ENCODE assay signal across 8 cellular contexts in the genomic region with DNA sequence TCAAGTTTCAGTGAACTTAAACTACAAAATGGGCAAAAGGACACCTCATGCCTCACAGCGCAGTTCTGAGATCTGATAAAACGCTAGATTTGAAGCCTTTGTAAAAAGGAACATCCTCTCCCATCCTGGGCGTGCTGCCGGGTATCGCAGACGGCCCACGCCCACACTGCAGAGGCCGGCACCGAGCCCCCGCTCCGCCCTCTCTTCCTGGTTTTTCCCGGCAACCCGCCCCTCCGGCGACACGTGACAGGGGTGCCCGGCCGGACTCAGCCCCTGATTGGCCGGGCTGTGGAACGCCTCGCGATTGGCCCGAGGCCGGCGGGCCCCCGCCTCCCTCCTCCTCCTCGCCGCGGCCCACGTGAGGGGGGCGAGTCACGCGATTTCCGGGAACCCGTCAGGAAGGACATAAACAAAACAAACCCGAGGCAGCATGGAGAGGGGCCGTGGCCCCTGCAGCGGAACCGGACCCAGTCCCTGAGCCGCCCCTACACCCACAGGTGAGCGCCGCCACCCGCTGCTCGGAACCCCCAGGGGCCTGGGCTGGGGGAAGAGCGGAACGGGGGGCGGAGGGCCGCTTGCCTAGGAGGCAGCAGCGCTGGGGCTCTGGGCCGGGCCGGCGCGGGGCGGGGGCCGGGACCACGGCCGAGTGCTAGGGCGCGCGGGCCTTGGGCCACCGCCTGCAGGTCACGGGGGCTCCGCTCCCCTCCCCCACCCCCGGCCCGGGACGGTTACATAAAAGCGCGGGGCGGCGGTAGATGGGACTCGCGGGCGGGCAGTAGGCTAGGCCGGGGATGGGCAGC. TPM values are rescaled to one million over a fixed set of nuclear protein-coding genes. Genes with fewer than 3 reads are reported as not detected.
DNase-seq lines count a peak whose midpoint lies in the region; ATAC-seq and TF ChIP-seq lines count a peak whose summit lies in the region.

A gene with protein sequence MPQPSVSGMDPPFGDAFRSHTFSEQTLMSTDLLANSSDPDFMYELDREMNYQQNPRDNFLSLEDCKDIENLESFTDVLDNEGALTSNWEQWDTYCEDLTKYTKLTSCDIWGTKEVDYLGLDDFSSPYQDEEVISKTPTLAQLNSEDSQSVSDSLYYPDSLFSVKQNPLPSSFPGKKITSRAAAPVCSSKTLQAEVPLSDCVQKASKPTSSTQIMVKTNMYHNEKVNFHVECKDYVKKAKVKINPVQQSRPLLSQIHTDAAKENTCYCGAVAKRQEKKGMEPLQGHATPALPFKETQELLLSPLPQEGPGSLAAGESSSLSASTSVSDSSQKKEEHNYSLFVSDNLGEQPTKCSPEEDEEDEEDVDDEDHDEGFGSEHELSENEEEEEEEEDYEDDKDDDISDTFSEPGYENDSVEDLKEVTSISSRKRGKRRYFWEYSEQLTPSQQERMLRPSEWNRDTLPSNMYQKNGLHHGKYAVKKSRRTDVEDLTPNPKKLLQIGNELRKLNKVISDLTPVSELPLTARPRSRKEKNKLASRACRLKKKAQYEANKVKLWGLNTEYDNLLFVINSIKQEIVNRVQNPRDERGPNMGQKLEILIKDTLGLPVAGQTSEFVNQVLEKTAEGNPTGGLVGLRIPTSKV (plus strand): TSS at position 370 of the 800 bp plus-strand sequence. CDS start 24,424 bp downstream, outside the sequence.

- H3K4me1 ChIP-seq in heart left ventricle, result peaks cover 6 to 43% (median 26%) of the 10 kb centered on the region in 12 donors
- H3K4me1 ChIP-seq in transverse colon, result peaks cover 6 to 35% (median 17%) of the 10 kb centered on the region in 4 donors

- DNase-seq in GM13977 (ENCODE audit: low spot score), result peak; percentile 96
- DNase-seq in NCI-H146 (lab: John Stamatoyannopoulos, UW), result peak; percentile 91
- DNase-seq in T-cell, result peak; percentile 96 to 99 (median 98)
- peak; percentile 98 to 100 (median 99) for DNase-seq in heart left ventricle
- DNase-seq in pons (ENCODE audit: low spot score), result peak; percentile 94
- peak; percentile 98 for DNase-seq in transverse colon

- WGBS in adipose tissue, 3 donors, result 0 to 1% (median 0%) methylated on average over 59 to 74 of the region's 74 CpGs
- 0 to 1% (median 0%) methylated on average over 19 to 74 of the region's 74 CpGs for WGBS in heart left ventricle, 4 donors
- WGBS in transverse colon (ENCODE audit: low coverage in 1 of 2), 2 donors, result 0% methylated on average over 2 to 50 of the region's 74 CpGs

- H3K27me3 Mint-ChIP-seq in T-cell, result peaks cover 2 to 5% of the 10 kb centered on the region in 2 donors

- ATAC-seq in HG02870 (IDR thresholded peaks at IDR 0.05; ENCODE audit: unreplicated experiment) (peak; percentile 63), T-cell (replicated peaks in 1 of 4) (peak; percentile 72 to 74 (median 74)), heart left ventricle (peak; percentile 90 to 91 (median 90))

- H3K36me3 ChIP-seq in heart left ventricle (peaks cover 0 to 8% (median 0%) of the 10 kb centered on the region in 9 donors), transverse colon (no peaks in the 10 kb centered on the region)

- no peak for TF ChIP-seq CTCF in GM13977 (IDR thresholded peaks at IDR 0.05; ENCODE audit: extremely low read depth, insufficient read depth, missing control alignments)
- TF ChIP-seq CTCF in heart left ventricle (IDR thresholded peaks at IDR 0.05), result peak in 1 of 12 donors; percentile 8
- TF ChIP-seq CTCF in transverse colon (IDR thresholded peaks at IDR 0.05), result no peak

- H3K9me3 ChIP-seq in heart left ventricle (no peaks in the 10 kb centered on the region), transverse colon (no peaks in the 10 kb centered on the region)

- TF ChIP-seq POLR2A in heart left ventricle (IDR thresholded peaks at IDR 0.05) (peak in 1 of 2 donors; percentile 44), transverse colon (IDR thresholded peaks at IDR 0.05) (peak; percentile 60)

- H3K27me3 ChIP-seq in heart left ventricle (no peaks in the 10 kb centered on the region), transverse colon (no peaks in the 10 kb centered on the region)

- H3K4me3 Mint-ChIP-seq in T-cell, result peak within 1 kb of the TSS; percentile 79 to 92 (median 90)

- no peaks in the 10 kb centered on the region for H3K9me3 Mint-ChIP-seq in T-cell

- peak within 1 kb of the TSS; percentile 92 to 94 for H3K27ac Mint-ChIP-seq in T-cell

- intact Hi-C loops in heart left ventricle (cut with DNase I) (loop anchor here in 7 of 10 donors (2.0 to 10.0 kb wide), 6 partner anchors 39 to 89 kb away; a partner anchor contains a TSS), transverse colon (cut with DNase I; ENCODE audit: low total_unique reads) (loop anchor here (5.0 kb wide), 1 partner anchor 74 kb away; a partner anchor contains a TSS)

- no peak for TF ChIP-seq EP300 in transverse colon (IDR thresholded peaks at IDR 0.05; ENCODE audit: low read depth)

- H3K27ac ChIP-seq in adipose tissue (ENCODE audit: low read depth, low read length) (peak within 1 kb of the TSS; percentile 28), heart left ventricle (peak within 1 kb of the TSS; percentile 86 to 99 (median 96)), transverse colon (peak within 1 kb of the TSS; percentile 92 to 100 (median 99))

- peaks cover 41 to 54% (median 43%) of the 10 kb centered on the region in 3 donors for H3K4me1 Mint-ChIP-seq in T-cell

- CTCF ChIA-PET in T-cell (lab: Charles Lee), result interaction anchor here in 1 of 2 donors (0.7 to 1.9 kb wide), 4 partner anchors 11 to 560 kb away, joined by 3 to 25 read pairs (median 6); a partner anchor contains a TSS

- H3K4me3 ChIP-seq in heart left ventricle (peak within 1 kb of the TSS; percentile 68 to 100 (median 97)), transverse colon (peak within 1 kb of the TSS; percentile 82 to 99 (median 94))

- POLR2A ChIA-PET in T-cell (lab: Charles Lee), result interaction anchor here (0.6 to 1.8 kb wide), 6 partner anchors 21 to 277 kb away, joined by 3 to 21 read pairs (median 5); a partner anchor contains a TSS

- peaks cover 3% of the 10 kb centered on the region for H3K36me3 Mint-ChIP-seq in T-cell

- in situ Hi-C loops in GM13977 (cut with MboI; ENCODE audit: low pct_unique_long_range_greater_than_20kb, low sequenced_read_pairs, unreplicated experiment), result no loop called here
- in situ Hi-C loops in transverse colon (cut with MboI; ENCODE audit: low pct_ligation_motif_present in 1 of 4, low pct_unique_long_range_greater_than_20kb in 1 of 4, low sequenced_read_pairs in 3 of 4), result no loop called here

RNA-seq across cellular contexts. Expression of the gene that starts here (rescaled TPM):
- total RNA-seq in T-cell (10 to 100 TPM; 77.8 to 94.7 (median 89.7) TPM), heart left ventricle (10 to 100 TPM; 13.5 to 47.7 (median 24.0) TPM), transverse colon (10 to 100 TPM; 24.3 to 40.6 (median 32.3) TPM)
- polyA plus RNA-seq in adipose tissue (10 to 100 TPM in 1 of 3 donors, 1 to 10 TPM in 2; 3.0 to 10.7 (median 5.5) TPM), heart left ventricle (1 to 10 TPM; 2.7 to 7.0 TPM)

Comparison
In these comparisons a context has a peak if more than half of its experiments do, and no peak if none do; other contexts are left out.
1. Peak in every context shown above with its lines: DNase-seq, ATAC-seq, H3K4me3 ChIP-seq and H3K27ac ChIP-seq.
2. H3K27ac ChIP-seq: peak in every context shown above with its lines; median percentile 99 in transverse colon; 96 in heart left ventricle; 28 in adipose tissue.